In the genomic region with DNA sequence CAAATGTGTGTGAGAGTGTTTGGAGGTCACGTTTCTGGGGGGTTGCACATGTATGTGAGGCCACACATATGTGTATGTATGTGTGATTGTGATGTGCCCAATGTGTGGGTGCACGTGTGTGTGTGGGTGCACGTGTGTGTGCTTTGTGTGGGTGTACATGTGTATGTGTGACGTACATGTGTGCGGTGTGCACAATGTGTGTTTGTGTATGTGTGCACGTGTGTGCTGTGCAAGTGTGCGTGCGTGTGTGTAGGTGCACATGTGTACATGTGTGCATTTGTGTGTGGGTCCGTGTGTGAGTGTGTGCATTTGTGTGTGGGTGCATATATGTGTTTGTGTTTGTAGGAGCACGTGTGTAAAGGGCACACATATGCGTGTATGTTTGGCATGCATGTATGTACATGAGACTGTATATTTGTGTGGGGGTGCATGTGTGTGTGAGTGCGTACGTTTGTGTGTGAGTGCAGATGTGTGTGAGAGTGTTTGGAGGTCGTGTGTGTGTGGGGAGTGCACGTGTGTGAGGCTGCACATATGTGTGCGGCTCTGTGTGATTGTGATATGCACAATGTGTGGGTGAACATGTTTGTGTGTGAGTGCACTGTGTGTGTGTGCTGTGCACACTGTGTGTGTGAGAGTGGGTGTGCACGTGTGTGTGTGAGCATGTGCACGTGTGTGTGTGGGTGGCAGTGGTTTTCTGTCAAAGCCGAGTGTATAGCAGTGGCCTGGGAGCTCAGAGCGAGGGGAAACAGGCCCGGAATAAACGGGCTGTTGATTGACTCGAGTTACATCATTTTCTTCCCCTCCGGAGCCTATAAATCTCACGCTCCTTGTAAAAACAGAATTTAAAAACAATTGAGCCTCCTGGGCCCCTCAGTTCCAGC, we compare ENCODE assay signal across 1 cellular context.
A peak's percentile ranks its signal among the peaks of the same experiment; 100 is the strongest.
TF ChIP-seq lines count a peak whose summit lies in the region.

No MANE protein-coding gene starts in this region.

TF ChIP-seq in HepG2, 621 proteins besides CTCF, POLR2A, EP300 and RAD21 (continued from another document and continues in another):
- TF ChIP-seq, protein P1, sequence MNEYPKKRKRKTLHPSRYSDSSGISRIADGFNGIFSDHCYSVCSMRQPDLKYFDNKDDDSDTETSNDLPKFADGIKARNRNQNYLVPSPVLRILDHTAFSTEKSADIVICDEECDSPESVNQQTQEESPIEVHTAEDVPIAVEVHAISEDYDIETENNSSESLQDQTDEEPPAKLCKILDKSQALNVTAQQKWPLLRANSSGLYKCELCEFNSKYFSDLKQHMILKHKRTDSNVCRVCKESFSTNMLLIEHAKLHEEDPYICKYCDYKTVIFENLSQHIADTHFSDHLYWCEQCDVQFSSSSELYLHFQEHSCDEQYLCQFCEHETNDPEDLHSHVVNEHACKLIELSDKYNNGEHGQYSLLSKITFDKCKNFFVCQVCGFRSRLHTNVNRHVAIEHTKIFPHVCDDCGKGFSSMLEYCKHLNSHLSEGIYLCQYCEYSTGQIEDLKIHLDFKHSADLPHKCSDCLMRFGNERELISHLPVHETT (CRISPR knock-in tag; conservative IDR thresholded peaks at IDR 0.05), result no peak
- TF ChIP-seq SP1 (IDR thresholded peaks at IDR 0.05), result no peak
- TF ChIP-seq SP1 (CRISPR knock-in tag; IDR thresholded peaks at IDR 0.05), result 0 out of 2 replicates have a peak, but pooled peaks have one; percentile 8
- peak; percentile 82 for TF ChIP-seq ZC3H13 (CRISPR knock-in tag; IDR thresholded peaks at IDR 0.05)
- TF ChIP-seq ZBTB7A (CRISPR knock-in tag; IDR thresholded peaks at IDR 0.05), result peak; percentile 82
- TF ChIP-seq, protein P2, sequence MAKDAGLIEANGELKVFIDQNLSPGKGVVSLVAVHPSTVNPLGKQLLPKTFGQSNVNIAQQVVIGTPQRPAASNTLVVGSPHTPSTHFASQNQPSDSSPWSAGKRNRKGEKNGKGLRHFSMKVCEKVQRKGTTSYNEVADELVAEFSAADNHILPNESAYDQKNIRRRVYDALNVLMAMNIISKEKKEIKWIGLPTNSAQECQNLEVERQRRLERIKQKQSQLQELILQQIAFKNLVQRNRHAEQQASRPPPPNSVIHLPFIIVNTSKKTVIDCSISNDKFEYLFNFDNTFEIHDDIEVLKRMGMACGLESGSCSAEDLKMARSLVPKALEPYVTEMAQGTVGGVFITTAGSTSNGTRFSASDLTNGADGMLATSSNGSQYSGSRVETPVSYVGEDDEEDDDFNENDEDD (CRISPR knock-in tag; IDR thresholded peaks at IDR 0.05; ENCODE audit: borderline replicate concordance), result peak; percentile 16; the same call in 1 of the 2 replicates
- peak; percentile 76; the same call in 1 of the 2 replicates for TF ChIP-seq ZNF772 (CRISPR knock-in tag; IDR thresholded peaks at IDR 0.05)
- no peak for TF ChIP-seq RBM22 (optimal IDR thresholded peaks at IDR 0.05; ENCODE audit: low read length)
- no peak for TF ChIP-seq NONO (IDR thresholded peaks at IDR 0.05)
- peak; percentile 87 for TF ChIP-seq NONO (CRISPR knock-in tag; conservative IDR thresholded peaks at IDR 0.05)
- TF ChIP-seq U2AF2 (IDR thresholded peaks at IDR 0.05; ENCODE audit: low read depth, low read length), result no peak
- TF ChIP-seq, protein P3, sequence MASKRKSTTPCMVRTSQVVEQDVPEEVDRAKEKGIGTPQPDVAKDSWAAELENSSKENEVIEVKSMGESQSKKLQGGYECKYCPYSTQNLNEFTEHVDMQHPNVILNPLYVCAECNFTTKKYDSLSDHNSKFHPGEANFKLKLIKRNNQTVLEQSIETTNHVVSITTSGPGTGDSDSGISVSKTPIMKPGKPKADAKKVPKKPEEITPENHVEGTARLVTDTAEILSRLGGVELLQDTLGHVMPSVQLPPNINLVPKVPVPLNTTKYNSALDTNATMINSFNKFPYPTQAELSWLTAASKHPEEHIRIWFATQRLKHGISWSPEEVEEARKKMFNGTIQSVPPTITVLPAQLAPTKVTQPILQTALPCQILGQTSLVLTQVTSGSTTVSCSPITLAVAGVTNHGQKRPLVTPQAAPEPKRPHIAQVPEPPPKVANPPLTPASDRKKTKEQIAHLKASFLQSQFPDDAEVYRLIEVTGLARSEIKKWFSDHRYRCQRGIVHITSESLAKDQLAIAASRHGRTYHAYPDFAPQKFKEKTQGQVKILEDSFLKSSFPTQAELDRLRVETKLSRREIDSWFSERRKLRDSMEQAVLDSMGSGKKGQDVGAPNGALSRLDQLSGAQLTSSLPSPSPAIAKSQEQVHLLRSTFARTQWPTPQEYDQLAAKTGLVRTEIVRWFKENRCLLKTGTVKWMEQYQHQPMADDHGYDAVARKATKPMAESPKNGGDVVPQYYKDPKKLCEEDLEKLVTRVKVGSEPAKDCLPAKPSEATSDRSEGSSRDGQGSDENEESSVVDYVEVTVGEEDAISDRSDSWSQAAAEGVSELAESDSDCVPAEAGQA (IDR thresholded peaks at IDR 0.05; ENCODE audit: low read depth), result no peak
- TF ChIP-seq, protein P3 (CRISPR knock-in tag; IDR thresholded peaks at IDR 0.05; ENCODE audit: borderline replicate concordance), result no peak
- TF ChIP-seq, protein P4, sequence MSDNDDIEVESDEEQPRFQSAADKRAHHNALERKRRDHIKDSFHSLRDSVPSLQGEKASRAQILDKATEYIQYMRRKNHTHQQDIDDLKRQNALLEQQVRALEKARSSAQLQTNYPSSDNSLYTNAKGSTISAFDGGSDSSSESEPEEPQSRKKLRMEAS (IDR thresholded peaks at IDR 0.05), result no peak
- TF ChIP-seq MED8 (CRISPR knock-in tag; IDR thresholded peaks at IDR 0.05; ENCODE audit: insufficient replicate concordance), result no peak
- TF ChIP-seq ZNF350 (CRISPR knock-in tag; IDR thresholded peaks at IDR 0.05; ENCODE audit: borderline replicate concordance, low read depth), result no peak
- TF ChIP-seq, protein P5, sequence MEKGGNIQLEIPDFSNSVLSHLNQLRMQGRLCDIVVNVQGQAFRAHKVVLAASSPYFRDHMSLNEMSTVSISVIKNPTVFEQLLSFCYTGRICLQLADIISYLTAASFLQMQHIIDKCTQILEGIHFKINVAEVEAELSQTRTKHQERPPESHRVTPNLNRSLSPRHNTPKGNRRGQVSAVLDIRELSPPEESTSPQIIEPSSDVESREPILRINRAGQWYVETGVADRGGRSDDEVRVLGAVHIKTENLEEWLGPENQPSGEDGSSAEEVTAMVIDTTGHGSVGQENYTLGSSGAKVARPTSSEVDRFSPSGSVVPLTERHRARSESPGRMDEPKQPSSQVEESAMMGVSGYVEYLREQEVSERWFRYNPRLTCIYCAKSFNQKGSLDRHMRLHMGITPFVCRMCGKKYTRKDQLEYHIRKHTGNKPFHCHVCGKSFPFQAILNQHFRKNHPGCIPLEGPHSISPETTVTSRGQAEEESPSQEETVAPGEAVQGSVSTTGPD (CRISPR knock-in tag; IDR thresholded peaks at IDR 0.05), result no peak
- TF ChIP-seq, protein P6, sequence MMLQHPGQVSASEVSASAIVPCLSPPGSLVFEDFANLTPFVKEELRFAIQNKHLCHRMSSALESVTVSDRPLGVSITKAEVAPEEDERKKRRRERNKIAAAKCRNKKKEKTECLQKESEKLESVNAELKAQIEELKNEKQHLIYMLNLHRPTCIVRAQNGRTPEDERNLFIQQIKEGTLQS (CRISPR knock-in tag; IDR thresholded peaks at IDR 0.05), result no peak
- TF ChIP-seq HNRNPL (IDR thresholded peaks at IDR 0.05; ENCODE audit: low read depth, low read length), result 0 out of 2 replicates have a peak, but pooled peaks have one; percentile 10
- TF ChIP-seq TARDBP (CRISPR knock-in tag; IDR thresholded peaks at IDR 0.05), result peak; percentile 100
- TF ChIP-seq KDM5B (CRISPR knock-in tag; IDR thresholded peaks at IDR 0.05; ENCODE audit: borderline replicate concordance), result peak; percentile 12; the same call in 1 of the 2 replicates
- TF ChIP-seq TOE1 (CRISPR knock-in tag; IDR thresholded peaks at IDR 0.05), result no peak
- TF ChIP-seq, protein P7, sequence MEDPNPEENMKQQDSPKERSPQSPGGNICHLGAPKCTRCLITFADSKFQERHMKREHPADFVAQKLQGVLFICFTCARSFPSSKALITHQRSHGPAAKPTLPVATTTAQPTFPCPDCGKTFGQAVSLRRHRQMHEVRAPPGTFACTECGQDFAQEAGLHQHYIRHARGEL (CRISPR knock-in tag; IDR thresholded peaks at IDR 0.05), result no peak
- TF ChIP-seq ATF1 (CRISPR knock-in tag; IDR thresholded peaks at IDR 0.05), result no peak
- TF ChIP-seq SRSF1 (optimal IDR thresholded peaks at IDR 0.05; ENCODE audit: low read depth, low read length), result peak; percentile 46
- no peak for TF ChIP-seq ZNF530 (CRISPR knock-in tag; IDR thresholded peaks at IDR 0.05; ENCODE audit: low read depth)
- TF ChIP-seq, protein P8, sequence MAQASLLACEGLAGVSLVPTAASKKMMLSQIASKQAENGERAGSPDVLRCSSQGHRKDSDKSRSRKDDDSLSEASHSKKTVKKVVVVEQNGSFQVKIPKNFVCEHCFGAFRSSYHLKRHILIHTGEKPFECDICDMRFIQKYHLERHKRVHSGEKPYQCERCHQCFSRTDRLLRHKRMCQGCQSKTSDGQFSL (CRISPR knock-in tag; IDR thresholded peaks at IDR 0.05), result no peak; the same call in 1 of the 2 replicates
- no peak for TF ChIP-seq SOX13 (IDR thresholded peaks at IDR 0.05)
- no peak for TF ChIP-seq SOX13 (CRISPR knock-in tag; conservative IDR thresholded peaks at IDR 0.05 in 1 of 2, IDR thresholded peaks at IDR 0.05 in 1 of 2)
- no peak for TF ChIP-seq ZNF333 (CRISPR knock-in tag; IDR thresholded peaks at IDR 0.05; ENCODE audit: borderline replicate concordance)
- TF ChIP-seq DNMT1 (CRISPR knock-in tag; IDR thresholded peaks at IDR 0.05), result peak; percentile 32; the same call in 1 of the 2 replicates
- TF ChIP-seq IRX3 (CRISPR knock-in tag; IDR thresholded peaks at IDR 0.05; ENCODE audit: borderline replicate concordance, low read depth), result no peak
- TF ChIP-seq, protein P9, sequence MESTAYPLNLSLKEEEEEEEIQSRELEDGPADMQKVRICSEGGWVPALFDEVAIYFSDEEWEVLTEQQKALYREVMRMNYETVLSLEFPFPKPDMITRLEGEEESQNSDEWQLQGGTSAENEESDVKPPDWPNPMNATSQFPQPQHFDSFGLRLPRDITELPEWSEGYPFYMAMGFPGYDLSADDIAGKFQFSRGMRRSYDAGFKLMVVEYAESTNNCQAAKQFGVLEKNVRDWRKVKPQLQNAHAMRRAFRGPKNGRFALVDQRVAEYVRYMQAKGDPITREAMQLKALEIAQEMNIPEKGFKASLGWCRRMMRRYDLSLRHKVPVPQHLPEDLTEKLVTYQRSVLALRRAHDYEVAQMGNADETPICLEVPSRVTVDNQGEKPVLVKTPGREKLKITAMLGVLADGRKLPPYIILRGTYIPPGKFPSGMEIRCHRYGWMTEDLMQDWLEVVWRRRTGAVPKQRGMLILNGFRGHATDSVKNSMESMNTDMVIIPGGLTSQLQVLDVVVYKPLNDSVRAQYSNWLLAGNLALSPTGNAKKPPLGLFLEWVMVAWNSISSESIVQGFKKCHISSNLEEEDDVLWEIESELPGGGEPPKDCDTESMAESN (CRISPR knock-in tag; conservative IDR thresholded peaks at IDR 0.05), result no peak
- TF ChIP-seq IKZF4 (CRISPR knock-in tag; IDR thresholded peaks at IDR 0.05; ENCODE audit: borderline replicate concordance, low read depth, not compliant biosample characterization), result peak; percentile 44
- TF ChIP-seq, protein P10, sequence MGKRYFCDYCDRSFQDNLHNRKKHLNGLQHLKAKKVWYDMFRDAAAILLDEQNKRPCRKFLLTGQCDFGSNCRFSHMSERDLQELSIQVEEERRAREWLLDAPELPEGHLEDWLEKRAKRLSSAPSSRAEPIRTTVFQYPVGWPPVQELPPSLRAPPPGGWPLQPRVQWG (CRISPR knock-in tag; IDR thresholded peaks at IDR 0.05; ENCODE audit: borderline replicate concordance, low read depth), result peak; percentile 75; the same call in 1 of the 2 replicates
- TF ChIP-seq PRMT3 (CRISPR knock-in tag; IDR thresholded peaks at IDR 0.05; ENCODE audit: borderline replicate concordance, low read depth), result peak; percentile 48; the same call in 1 of the 2 replicates
- TF ChIP-seq NFE2L2 (IDR thresholded peaks at IDR 0.05; ENCODE audit: low read length), result no peak
- no peak for TF ChIP-seq ZNF10 (CRISPR knock-in tag; IDR thresholded peaks at IDR 0.05; ENCODE audit: borderline replicate concordance, low read depth)
- TF ChIP-seq SYNCRIP (IDR thresholded peaks at IDR 0.05; ENCODE audit: insufficient read depth, low read depth, low read length), result no peak
- TF ChIP-seq, protein P11, sequence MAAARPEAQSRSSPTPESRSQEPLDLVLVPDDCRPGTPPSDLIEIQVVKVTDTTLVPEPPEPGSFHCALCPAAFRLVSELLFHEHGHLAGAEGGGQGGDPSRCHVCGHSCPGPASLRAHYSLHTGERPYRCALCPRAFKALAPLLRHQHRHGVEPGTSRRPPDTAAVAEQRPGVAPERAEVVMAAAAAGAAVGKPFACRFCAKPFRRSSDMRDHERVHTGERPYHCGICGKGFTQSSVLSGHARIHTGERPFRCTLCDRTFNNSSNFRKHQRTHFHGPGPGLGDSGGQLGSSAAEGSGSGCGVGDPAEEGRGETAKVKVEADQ (CRISPR knock-in tag; IDR thresholded peaks at IDR 0.05; ENCODE audit: borderline replicate concordance), result no peak
- no peak for TF ChIP-seq ZSCAN22 (CRISPR knock-in tag; IDR thresholded peaks at IDR 0.05)
